20 cellular contexts compared by ENCODE assay signal in genomic region chr4:181858746-181859145, GRCh38.
DNase-seq lines count a peak whose midpoint lies in the region; ATAC-seq and TF ChIP-seq lines count a peak whose summit lies in the region.
"Had no signal": no experiment of that assay in that cellular context is flagged by ENCODE, and none has a peak within 500 bp of the region (broad histone marks: within the 10 kb centered on the region; RNA-seq: fewer than 3 reads in every experiment).

No MANE protein-coding gene starts in this region.

- BruUV-seq in OCI-LY7 (replicated peaks; lab: Mats Ljungman, UMichigan): no TSS peak

- no peaks in the 10 kb centered on the region for H3K9me2 ChIP-seq in OCI-LY7 (ENCODE audit: insufficient read depth, low read length)

- ATAC-seq in lower lobe of right lung: no peak
- ATAC-seq in GM21576 (IDR thresholded peaks at IDR 0.05; ENCODE audit: unreplicated experiment): no peak
- ATAC-seq: GM23338, HCT116 had no signal

- H3K79me2 ChIP-seq in OCI-LY7 (ENCODE audit: insufficient read depth, low read depth, low read length): no peaks in the 10 kb centered on the region

- no peaks in the 10 kb centered on the region for H3K27me3 ChIP-seq in lower lobe of right lung (ENCODE audit: low read depth)
- H3K27me3 ChIP-seq: BE2C had no signal

- H3K27ac ChIP-seq in OCI-LY7 (ENCODE audit: low read depth, low read length, poor library complexity, severe bottlenecking) (no peak overlapping the region), lower lobe of right lung (no peak overlapping the region)
- H3K27ac ChIP-seq: HL-60 had no signal

- H3K4me1 ChIP-seq in OCI-LY7 (ENCODE audit: insufficient read depth, low read length, poor library complexity, severe bottlenecking) (no peaks in the 10 kb centered on the region), lower lobe of right lung (no peaks in the 10 kb centered on the region)
- H3K4me1 ChIP-seq: Caco-2 had no signal

- H4K20me1 ChIP-seq in OCI-LY7 (ENCODE audit: insufficient read depth, low read length): no peaks in the 10 kb centered on the region

- DNase-seq in AG10803 (ENCODE audit: low read depth) (peak; percentile 26), LHCN-M2 (ENCODE audit: low read depth) (peak; percentile 73), RPMI7951 (ENCODE audit: low read depth) (peak; percentile 1), myocyte (ENCODE audit: low read depth) (peak; percentile 44), COLO829 (ENCODE audit: low spot score) (no peak), OCI-LY7 (ENCODE audit: low spot score) (no peak), lower lobe of right lung (no peak)
- DNase-seq: BE2C; C1 segment of cervical spinal cord; Caco-2; CD4-positive, CD25-positive, alpha-beta regulatory T cell; CD8-positive, alpha-beta memory T cell; DMS79 treated with DMSO at 0.1 percent for 48 hours; EL; H7; HFFc6 had no signal

- H3K4me3 ChIP-seq in AG10803 (ENCODE audit: low read length) (no peak overlapping the region), OCI-LY7 (ENCODE audit: low read depth, low read length, poor library complexity, severe bottlenecking) (no peak overlapping the region), lower lobe of right lung (no peak overlapping the region)
- H3K4me3 ChIP-seq: GM23338 had no signal

- TF ChIP-seq CTCF in AG10803 (conservative IDR thresholded peaks at IDR 0.05; ENCODE audit: low read length) (no peak), OCI-LY7 (conservative IDR thresholded peaks at IDR 0.05; ENCODE audit: low read length) (no peak), lower lobe of right lung (IDR thresholded peaks at IDR 0.05) (no peak)

- no peak overlapping the region for H3K4me2 ChIP-seq in OCI-LY7 (ENCODE audit: low read length)
- H3K4me2 ChIP-seq: GM23338 had no signal

- H3K36me3 ChIP-seq in OCI-LY7 (ENCODE audit: insufficient read depth, low read length): no peaks in the 10 kb centered on the region
- no peaks in the 10 kb centered on the region for H3K36me3 ChIP-seq in lower lobe of right lung
- H3K36me3 ChIP-seq: BE2C had no signal

- no peak overlapping the region for H2AFZ ChIP-seq in OCI-LY7 (ENCODE audit: low read length)
- H2AFZ ChIP-seq: GM23338 had no signal

- intact Hi-C loops in OCI-LY7 (cut with micrococcal nuclease; ENCODE audit: unreplicated experiment): no loop called here
- intact Hi-C loops in lower lobe of right lung (cut with DNase I): no loop called here

- H3K9me3 ChIP-seq in OCI-LY7 (ENCODE audit: low read length) (no peaks in the 10 kb centered on the region), lower lobe of right lung (no peaks in the 10 kb centered on the region)
- H3K9me3 ChIP-seq: BE2C, Caco-2 had no signal

- POLR2A ChIA-PET in OCI-LY7 (lab: Charles Lee): interaction anchor here (0.7 kb wide), 1 partner anchor 682 kb away, joined by 3 read pairs; no protein-coding TSS in a partner anchor

- CTCF ChIA-PET in OCI-LY7 (lab: Charles Lee; ENCODE audit: unreplicated experiment): no interaction called here

Comparison
In these comparisons a context has a peak if more than half of its experiments do, and no peak if none do; other contexts are left out.
1. DNase-seq: peak in AG10803 (single experiment), LHCN-M2 (single experiment), RPMI7951 (single experiment) and myocyte (single experiment); none in COLO829 (single experiment), OCI-LY7 (single experiment) and lower lobe of right lung (single experiment).